Comparison of ENCODE assay signal across 20 cellular contexts in the genomic region with DNA sequence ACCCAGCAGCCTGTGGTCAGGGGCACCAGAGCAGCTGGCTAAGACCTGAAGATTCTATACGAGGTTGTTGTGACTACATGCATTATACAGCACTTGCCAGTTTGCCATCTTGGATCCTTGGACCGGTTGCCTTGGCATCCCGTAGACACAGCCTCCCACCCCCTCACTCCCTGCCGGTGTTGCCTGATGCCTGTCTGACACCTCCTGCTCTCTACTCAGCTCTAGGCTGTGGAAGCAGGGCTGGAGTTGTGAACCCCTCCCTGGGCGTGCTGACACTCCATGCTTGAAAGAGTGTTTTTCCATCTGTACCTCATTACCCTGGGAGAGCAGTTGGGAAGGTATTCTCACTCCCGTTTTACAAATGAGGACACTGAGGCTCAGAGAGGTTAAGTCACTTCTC. TPM values are rescaled to one million over a fixed set of nuclear protein-coding genes. Genes with fewer than 3 reads are reported as not detected.
DNase-seq lines count a peak whose midpoint lies in the region; ATAC-seq and TF ChIP-seq lines count a peak whose summit lies in the region.
"Had no signal": no experiment of that assay in that cellular context is flagged by ENCODE, and none has a peak within 500 bp of the region (broad histone marks: within the 10 kb centered on the region; RNA-seq: fewer than 3 reads in every experiment).

No MANE protein-coding gene starts in this region.

- H3K9me3 ChIP-seq in neural cell (ENCODE audit: low read length): no peaks in the 10 kb centered on the region
- H3K9me3 ChIP-seq: HAP-1 had no signal

- H3K27ac ChIP-seq in GM23338 (ENCODE audit: low read depth) (no peak overlapping the region), caudate nucleus (ENCODE audit: low read depth, low read length) (no peak overlapping the region), neural cell (ENCODE audit: low read length) (no peak overlapping the region)
- H3K27ac ChIP-seq: BLaER1 treated with 17β-estradiol and CSF1 and Interleukin-3, amounts not matched to agents 10 nM and 100 nM; GM23248 had no signal

- no peaks in the 10 kb centered on the region for H4K20me1 ChIP-seq in GM23338 (replicated peaks; ENCODE audit: insufficient read depth)
- H4K20me1 ChIP-seq in neural cell (ENCODE audit: insufficient read depth): no peaks in the 10 kb centered on the region

- H3K27me3 Mint-ChIP-seq in GM23338 (ENCODE audit: insufficient read depth, low read depth, poor library complexity) (peaks cover 26% of the 10 kb centered on the region), progenitor cell of endocrine pancreas (peaks cover 42% of the 10 kb centered on the region)

- H3K27me3 ChIP-seq in GM23338 (ENCODE audit: insufficient read depth) (peaks cover 15% of the 10 kb centered on the region), neural cell (ENCODE audit: insufficient read depth, low read depth, low read length) (peaks cover 6% of the 10 kb centered on the region)
- H3K27me3 ChIP-seq: BLaER1 treated with 17β-estradiol and CSF1 and Interleukin-3, amounts not matched to agents 10 nM and 100 nM had no signal

- no peaks in the 10 kb centered on the region for H3K79me2 ChIP-seq in GM23338 (replicated peaks; ENCODE audit: insufficient read depth)
- no peaks in the 10 kb centered on the region for H3K79me2 ChIP-seq in neural cell (replicated peaks; ENCODE audit: insufficient read depth, low read length)

- H3F3A ChIP-seq in GM23338 (replicated peaks; ENCODE audit: low read depth) (0 out of 2 replicates have a peak, but pooled peaks cover 2% of the 10 kb centered on the region), neural cell (ENCODE audit: insufficient read depth, low read length, poor library complexity, severe bottlenecking) (no peaks in the 10 kb centered on the region)

- no peak overlapping the region for H3K27ac Mint-ChIP-seq in GM23338
- H3K27ac Mint-ChIP-seq in progenitor cell of endocrine pancreas: peak overlapping the region; percentile 80
- H3K27ac Mint-ChIP-seq: CD4-positive, alpha-beta memory T cell had no signal

- H3K9me2 ChIP-seq in GM23338 (ENCODE audit: insufficient read depth) (no peaks in the 10 kb centered on the region), neural cell (ENCODE audit: insufficient read depth, low read length) (no peaks in the 10 kb centered on the region)

- TF ChIP-seq CTCF in GM23338 (conservative IDR thresholded peaks at IDR 0.05; ENCODE audit: low read depth in 2 of 2) (no peak), neural cell (IDR thresholded peaks at IDR 0.05; ENCODE audit: poor library complexity, severe bottlenecking) (no peak), progenitor cell of endocrine pancreas (IDR thresholded peaks at IDR 0.05; ENCODE audit: unreplicated experiment) (no peak)

- peaks cover 10% of the 10 kb centered on the region; the same call in 1 of the 2 replicates for H3K4me1 ChIP-seq in GM23338 (ENCODE audit: insufficient read depth)
- H3K4me1 ChIP-seq: HAP-1 had no signal

- no peak for TF ChIP-seq RAD21 in neural cell (conservative IDR thresholded peaks at IDR 0.05)

- DNase-seq in GM23338 (ENCODE audit: low spot score) (no peak), caudate nucleus (lab: John Stamatoyannopoulos, UW) (peak in 37 of 61 donors; percentile 3 to 80 (median 42)), progenitor cell of endocrine pancreas (ENCODE audit: low spot score, unreplicated experiment) (no peak), activated gamma-delta T cell treated with Interleukin-2 at 50 U/mL for 16 hours (no peak), left lobe of liver (ENCODE audit: low spot score) (no peak)
- no peak for DNase-seq in stimulated activated CD4-positive, alpha-beta T cell treated with anti-CD3 and anti-CD28 coated beads, Interleukin-12 subunit alpha, Interleukin-12 subunit beta, amount 100 ng/mL, for 4 hours
- DNase-seq: CD4-positive, alpha-beta memory T cell; GM23248; KBM-7; NCI-H1092; NCI-H1436; NCI-H187 treated with DMSO at 0.1 percent for 48 hours; NCI-H2227 treated with DMSO at 0.1 percent for 48 hours; NCI-H510A; NK-92 treated with Interleukin-12 subunit alpha and Interleukin-12 subunit beta, amount 100 ng/mL, for 24 hours; SIG-M5 had no signal

- H3K9me3 Mint-ChIP-seq in GM23338 (peaks cover 4% of the 10 kb centered on the region; the same call in 2 of the 3 replicates), progenitor cell of endocrine pancreas (ENCODE audit: low read depth) (no peaks in the 10 kb centered on the region)

- H3K4me1 Mint-ChIP-seq in GM23338 (peaks cover 22% of the 10 kb centered on the region), progenitor cell of endocrine pancreas (ENCODE audit: low read depth) (peaks cover 5% of the 10 kb centered on the region)

- H3K9ac ChIP-seq in neural cell (ENCODE audit: low read length): no peak overlapping the region
- H3K9ac ChIP-seq: BLaER1 treated with 17β-estradiol and CSF1 and Interleukin-3, amounts not matched to agents 10 nM and 100 nM; GM23248 had no signal

- H3K4me2 ChIP-seq in GM23338: no peak overlapping the region
- no peak overlapping the region for H3K4me2 ChIP-seq in neural cell (ENCODE audit: low read length)

- ATAC-seq in GM23338: no peak
- no peak for ATAC-seq in HG03139 (IDR thresholded peaks at IDR 0.05; ENCODE audit: unreplicated experiment)
- no peak for ATAC-seq in left lobe of liver

- no peak for TF ChIP-seq EP300 in neural cell (conservative IDR thresholded peaks at IDR 0.05; ENCODE audit: poor library complexity, severe bottlenecking)

- H3K36me3 ChIP-seq in GM23338 (ENCODE audit: insufficient read depth) (no peaks in the 10 kb centered on the region), neural cell (ENCODE audit: insufficient read depth, low read length) (no peaks in the 10 kb centered on the region)
- H3K36me3 ChIP-seq: BLaER1 treated with 17β-estradiol and CSF1 and Interleukin-3, amounts not matched to agents 10 nM and 100 nM; HAP-1 had no signal

- no peak overlapping the region for H3K4me3 ChIP-seq in GM23338
- peak overlapping the region; percentile 99 for H3K4me3 ChIP-seq in neural cell (ENCODE audit: low read length)
- H3K4me3 ChIP-seq: BLaER1 treated with 17β-estradiol and CSF1 and Interleukin-3, amounts not matched to agents 10 nM and 100 nM; GM23248; HAP-1 had no signal

- H3K36me3 Mint-ChIP-seq in GM23338 (ENCODE audit: low read depth) (peaks cover 47% of the 10 kb centered on the region), progenitor cell of endocrine pancreas (ENCODE audit: insufficient read depth) (no peaks in the 10 kb centered on the region)
- H3K36me3 Mint-ChIP-seq: CD4-positive, alpha-beta memory T cell had no signal

- H2AFZ ChIP-seq in GM23338 (no peak overlapping the region), neural cell (ENCODE audit: low read depth, low read length) (no peak overlapping the region)
- H2AFZ ChIP-seq: GM23248 had no signal

- H3K4me3 Mint-ChIP-seq in GM23338 (peak overlapping the region; percentile 89; the same call in 2 of the 3 replicates), progenitor cell of endocrine pancreas (ENCODE audit: low read depth) (peak overlapping the region; percentile 56)

TF ChIP-seq in GM23338, 12 proteins besides CTCF, POLR2A, EP300 and RAD21 (continues in another document):
- TF ChIP-seq NANOG (IDR thresholded peaks at IDR 0.05; ENCODE audit: borderline replicate concordance) (no peak), STAT1 (IDR thresholded peaks at IDR 0.05; ENCODE audit: unreplicated experiment) (no peak), JUNB (IDR thresholded peaks at IDR 0.05; ENCODE audit: unreplicated experiment) (no peak), EZH2phosphoT487 (IDR thresholded peaks at IDR 0.05; ENCODE audit: unreplicated experiment) (no peak), CREB1 (CRISPR knock-in tag; IDR thresholded peaks at IDR 0.05; ENCODE audit: low read depth) (no peak), EZH2 (IDR thresholded peaks at IDR 0.05; ENCODE audit: low read depth, unreplicated experiment) (no peak), ETS1 (IDR thresholded peaks at IDR 0.05) (no peak)

TF ChIP-seq in neural cell, 6 proteins besides CTCF, POLR2A, EP300 and RAD21:
- no peak for TF ChIP-seq EZH2 (IDR thresholded peaks at IDR 0.05; ENCODE audit: borderline replicate concordance, insufficient read depth, low read length, poor library complexity, severe bottlenecking)
- TF ChIP-seq POLR2AphosphoS5 (IDR thresholded peaks at IDR 0.05): no peak
- TF ChIP-seq MXI1 (conservative IDR thresholded peaks at IDR 0.05; ENCODE audit: poor library complexity, severe bottlenecking): no peak
- no peak for TF ChIP-seq TAF1 (IDR thresholded peaks at IDR 0.05; ENCODE audit: low read depth)
- no peak for TF ChIP-seq REST (IDR thresholded peaks at IDR 0.05; ENCODE audit: borderline replicate concordance)
- no peak for TF ChIP-seq SMC3 (conservative IDR thresholded peaks at IDR 0.05; ENCODE audit: poor library complexity)

RNA-seq across cellular contexts. Expression of gene CHGA, which starts 2.5 kb away (rescaled TPM):
- 13.9 and 20.9 TPM in 2 replicates for total RNA-seq in GM23338 (2014; rRNA removed; shearing (Covaris generic))
- polyA plus RNA-seq in GM23338 (2016; fragmentation: Nextera tagmentation; extraction: Ambion mirVana) (18.9 and 19.6 TPM in 2 replicates), neural cell (131 and 147 TPM in 2 replicates)
- 78.5 and 86.2 TPM in 2 replicates for polyA minus RNA-seq in neural cell
- total RNA-seq in progenitor cell of endocrine pancreas (1,495 and 1,590 TPM in 2 replicates), left lobe of liver (0.20 TPM)
- total RNA-seq: CD4-positive, alpha-beta memory T cell; GM23248 had no signal
- polyA plus RNA-seq: CD4-positive, alpha-beta memory T cell; GM23248 had no signal

Comparison
In these comparisons a context has a peak if more than half of its experiments do, and no peak if none do; other contexts are left out.
1. DNase-seq: peak in caudate nucleus (37 of 61); none in GM23338 (single experiment), progenitor cell of endocrine pancreas (single experiment), stimulated activated CD4-positive, alpha-beta T cell treated with anti-CD3 and anti-CD28 coated beads, Interleukin-12 subunit alpha, Interleukin-12 subunit beta, amount 100 ng/mL, for 4 hours (single experiment), activated gamma-delta T cell treated with Interleukin-2 at 50 U/mL for 16 hours (single experiment) and left lobe of liver (single experiment).
2. RNA of gene CHGA, which starts 2.5 kb away (total RNA-seq): 1,495 to 1,590 TPM in progenitor cell of endocrine pancreas; 13.9 to 20.9 TPM in GM23338 and 0.20 TPM in left lobe of liver (single experiment); every median in the first group is over 10 times any median in the second.